ENCODE assay signal across 15 cellular contexts in genomic region chr12:132132609-132133430, GRCh38.
"Had no signal": no experiment of that assay in that cellular context is flagged by ENCODE, and none has a peak within 500 bp of the region (broad histone marks: within the 10 kb centered on the region; RNA-seq: fewer than 3 reads in every experiment).

No MANE protein-coding gene starts in this region.

- DNase-seq: activated CD4-positive, alpha-beta T cell treated with anti-CD3 and anti-CD28 coated beads, Interleukin-2, amount 10 ng/mL, durations not matched to agents 24 days and 14 days; activated CD8-positive, alpha-beta memory T cell treated with anti-CD3 and anti-CD28 coated beads, Interleukin-2, amount 10 ng/mL, durations not matched to agents 7 days and 5 days; activated gamma-delta T cell treated with Interleukin-2 at 50 U/mL for 16 hours; activated naive CD8-positive, alpha-beta T cell treated with anti-CD3 and anti-CD28 coated beads for 36 hours; activated T-cell treated with anti-CD3 and anti-CD28 coated beads, Interleukin-2, amount 50 U/mL, for 24 hours; foreskin melanocyte; heart right ventricle; lower lobe of right lung; natural killer cell; stimulated activated CD4-positive, alpha-beta T cell treated with anti-CD3 and anti-CD28 coated beads, Interleukin-15, amount 100 ng/mL, for 24 hours; stimulated activated CD4-positive, alpha-beta T cell treated with anti-CD3 and anti-CD28 coated beads, Interleukin-4, amount 100 ng/mL, for 24 hours; thyroid gland had no signal

- H3K27me3 Mint-ChIP-seq: activated CD4-positive, alpha-beta T cell treated with anti-CD3 and anti-CD28 coated beads, Interleukin-2, amount 10 ng/mL, durations not matched to agents 24 days and 14 days; activated CD8-positive, alpha-beta memory T cell treated with anti-CD3 and anti-CD28 coated beads, Interleukin-2, amount 10 ng/mL, durations not matched to agents 7 days and 5 days; activated naive CD8-positive, alpha-beta T cell treated with anti-CD3 and anti-CD28 coated beads for 36 hours; activated T-cell treated with anti-CD3 and anti-CD28 coated beads, Interleukin-2, amount 50 U/mL, for 24 hours had no signal

- H3K4me3 ChIP-seq: ascending aorta, heart right ventricle, lower lobe of right lung, thyroid gland, vagina had no signal

- H3K4me1 Mint-ChIP-seq: activated CD8-positive, alpha-beta memory T cell treated with anti-CD3 and anti-CD28 coated beads, Interleukin-2, amount 10 ng/mL, durations not matched to agents 7 days and 5 days; activated naive CD8-positive, alpha-beta T cell treated with anti-CD3 and anti-CD28 coated beads for 36 hours had no signal

- H3K27ac Mint-ChIP-seq: activated CD4-positive, alpha-beta T cell treated with anti-CD3 and anti-CD28 coated beads, Interleukin-2, amount 10 ng/mL, durations not matched to agents 24 days and 14 days; activated CD8-positive, alpha-beta memory T cell treated with anti-CD3 and anti-CD28 coated beads, Interleukin-2, amount 10 ng/mL, durations not matched to agents 7 days and 5 days; activated naive CD8-positive, alpha-beta T cell treated with anti-CD3 and anti-CD28 coated beads for 36 hours; activated T-cell treated with anti-CD3 and anti-CD28 coated beads, Interleukin-2, amount 50 U/mL, for 24 hours; natural killer cell had no signal

- H3K4me1 ChIP-seq: ascending aorta, heart right ventricle, lower lobe of right lung, thyroid gland, vagina had no signal

- ATAC-seq: activated CD8-positive, alpha-beta memory T cell treated with anti-CD3 and anti-CD28 coated beads, Interleukin-2, amount 10 ng/mL, durations not matched to agents 7 days and 5 days; natural killer cell; SK-N-SH treated with all-trans-retinoic acid at 6 μM for 48 hours had no signal

- H3K27ac ChIP-seq: ascending aorta, heart right ventricle, lower lobe of right lung, thyroid gland, vagina had no signal

- H3K9me3 Mint-ChIP-seq: natural killer cell had no signal

- H3K27me3 ChIP-seq: ascending aorta, heart right ventricle, thyroid gland, vagina had no signal

- H3K9me3 ChIP-seq: ascending aorta, lower lobe of right lung, thyroid gland, vagina had no signal

- H3K4me3 Mint-ChIP-seq: activated CD4-positive, alpha-beta T cell treated with anti-CD3 and anti-CD28 coated beads, Interleukin-2, amount 10 ng/mL, durations not matched to agents 24 days and 14 days; activated CD8-positive, alpha-beta memory T cell treated with anti-CD3 and anti-CD28 coated beads, Interleukin-2, amount 10 ng/mL, durations not matched to agents 7 days and 5 days; activated naive CD8-positive, alpha-beta T cell treated with anti-CD3 and anti-CD28 coated beads for 36 hours; activated T-cell treated with anti-CD3 and anti-CD28 coated beads, Interleukin-2, amount 50 U/mL, for 24 hours; natural killer cell had no signal
